In the genomic region with DNA sequence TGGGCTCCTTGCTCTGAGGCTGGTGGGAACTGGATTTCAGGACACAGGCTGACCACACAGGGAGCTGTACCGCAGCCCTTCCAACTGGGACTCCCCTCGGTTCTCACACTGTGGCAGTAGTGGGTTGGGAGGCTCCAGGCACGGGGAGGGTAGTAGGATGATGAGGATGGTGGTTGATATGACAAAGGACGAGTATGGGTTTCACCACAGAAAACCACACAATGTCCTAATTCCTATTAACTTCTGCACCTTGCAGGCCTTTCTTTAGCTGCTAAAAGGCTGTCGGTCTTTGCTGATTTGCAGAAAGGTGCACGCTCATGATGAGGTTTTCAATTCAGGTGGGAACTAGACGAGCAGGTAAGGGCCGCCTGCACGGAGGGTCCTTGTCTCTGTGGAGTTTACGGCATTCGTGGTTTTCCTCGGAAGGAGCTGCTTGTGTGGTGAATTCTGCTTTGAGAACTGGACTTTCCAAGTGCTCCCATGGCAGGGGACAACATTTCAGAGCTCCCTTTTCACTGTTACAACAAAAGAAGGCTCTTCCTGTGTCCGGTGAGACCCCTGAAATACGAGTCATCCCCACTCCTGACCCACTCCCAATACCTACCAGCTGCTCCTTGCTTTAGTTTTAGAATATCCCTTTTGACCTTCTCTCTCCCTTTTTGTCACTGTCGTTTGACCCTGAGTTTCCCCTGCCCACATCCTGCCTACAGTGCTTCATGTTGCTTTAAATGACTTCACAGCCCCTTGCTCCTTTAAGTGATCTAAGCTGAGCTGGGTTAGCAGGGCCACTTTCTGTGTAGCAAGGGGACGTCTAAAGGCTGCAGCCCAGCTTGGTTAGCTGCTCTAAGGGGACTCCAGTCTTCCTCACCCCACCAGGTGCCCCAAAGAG, we compare ENCODE assay signal across 13 cellular contexts.
DNase-seq lines count a peak whose midpoint lies in the region; ATAC-seq and TF ChIP-seq lines count a peak whose summit lies in the region.
"Had no signal": no experiment of that assay in that cellular context is flagged by ENCODE, and none has a peak within 500 bp of the region (broad histone marks: within the 10 kb centered on the region; RNA-seq: fewer than 3 reads in every experiment).

No MANE protein-coding gene starts in this region.

- DNase-seq in DMS79 treated with DMSO at 0.1 percent for 48 hours (lab: John Stamatoyannopoulos, UW) (peak; percentile 40), DMS79 (lab: John Stamatoyannopoulos, UW) (no peak), NOMO-1 treated with DMSO at 0.1 percent for 48 hours (lab: John Stamatoyannopoulos, UW; ENCODE audit: unreplicated experiment) (peak; percentile 34), progenitor cell of endocrine pancreas (ENCODE audit: low spot score, unreplicated experiment) (no peak), NCI-H1048 (lab: John Stamatoyannopoulos, UW) (no peak), A673 (ENCODE audit: low spot score) (no peak)
- DNase-seq: 8988T, brain microvascular endothelial cell, IMR-90, NCI-H510A had no signal

- POLR2A ChIA-PET in A673 (lab: Charles Lee; ENCODE audit: low non-redundant PET) = interaction anchor here (0.6 kb wide), 1 partner anchor 125 kb away, joined by 4 read pairs; a partner anchor contains a TSS

- no peak overlapping the region for H3K4me3 ChIP-seq in A673 (ENCODE audit: low read depth, low read length, poor library complexity, severe bottlenecking)
- H3K4me3 ChIP-seq: gastroesophageal sphincter had no signal

- H3K4me1 Mint-ChIP-seq in activated naive CD8-positive, alpha-beta T cell (ENCODE audit: low read depth) = peaks cover 44% of the 10 kb centered on the region
- H3K4me1 Mint-ChIP-seq in progenitor cell of endocrine pancreas (ENCODE audit: low read depth) = peaks cover 24% of the 10 kb centered on the region

- H3K36me3 Mint-ChIP-seq in activated naive CD8-positive, alpha-beta T cell = no peaks in the 10 kb centered on the region
- no peaks in the 10 kb centered on the region for H3K36me3 Mint-ChIP-seq in progenitor cell of endocrine pancreas (ENCODE audit: insufficient read depth)

- H3K27me3 Mint-ChIP-seq in activated naive CD8-positive, alpha-beta T cell = no peaks in the 10 kb centered on the region
- H3K27me3 Mint-ChIP-seq in progenitor cell of endocrine pancreas = peaks cover 3% of the 10 kb centered on the region

- intact Hi-C loops in A673 (cut with micrococcal nuclease; ENCODE audit: unreplicated experiment) = no loop called here

- H3K4me3 Mint-ChIP-seq in activated naive CD8-positive, alpha-beta T cell = peak overlapping the region; percentile 36
- no peak overlapping the region for H3K4me3 Mint-ChIP-seq in progenitor cell of endocrine pancreas (ENCODE audit: low read depth)

- no peaks in the 10 kb centered on the region for H3K9me3 ChIP-seq in A673 (ENCODE audit: low read depth, low read length, poor library complexity, severe bottlenecking)
- H3K9me3 ChIP-seq: gastroesophageal sphincter had no signal

- H3K36me3 ChIP-seq in A673 (ENCODE audit: insufficient read depth, low read length, poor library complexity, severe bottlenecking) = no peaks in the 10 kb centered on the region
- H3K36me3 ChIP-seq: brain microvascular endothelial cell, gastroesophageal sphincter had no signal

- ATAC-seq in HG03354 (IDR thresholded peaks at IDR 0.05; ENCODE audit: poor library complexity, severe bottlenecking, unreplicated experiment) = no peak
- ATAC-seq: gastroesophageal sphincter had no signal

- no peaks in the 10 kb centered on the region for H3K9me3 Mint-ChIP-seq in activated naive CD8-positive, alpha-beta T cell (ENCODE audit: low read depth)
- no peaks in the 10 kb centered on the region for H3K9me3 Mint-ChIP-seq in progenitor cell of endocrine pancreas (ENCODE audit: low read depth)

- BruUV-seq in A673 (replicated peaks; lab: Mats Ljungman, UMichigan) = no TSS peak

- H3K4me1 ChIP-seq in A673 (ENCODE audit: insufficient read depth, low read length, poor library complexity, severe bottlenecking) = peaks cover 16% of the 10 kb centered on the region

- no peak overlapping the region for H3K27ac ChIP-seq in A673 (ENCODE audit: low read depth, low read length, poor library complexity, severe bottlenecking)
- H3K27ac ChIP-seq: brain microvascular endothelial cell, gastroesophageal sphincter had no signal

- H3K27me3 ChIP-seq in A673 (replicated peaks; ENCODE audit: insufficient read depth, low read depth, low read length, poor library complexity) = no peaks in the 10 kb centered on the region
- H3K27me3 ChIP-seq: brain microvascular endothelial cell, gastroesophageal sphincter had no signal

- CTCF ChIA-PET in A673 (lab: Charles Lee) = no interaction called here

- TF ChIP-seq CTCF in progenitor cell of endocrine pancreas (IDR thresholded peaks at IDR 0.05; ENCODE audit: unreplicated experiment) = no peak
- TF ChIP-seq CTCF in A673 (conservative IDR thresholded peaks at IDR 0.05; ENCODE audit: low read depth, low read length) = no peak

- H3K27ac Mint-ChIP-seq in activated naive CD8-positive, alpha-beta T cell = peak overlapping the region; percentile 74
- H3K27ac Mint-ChIP-seq in progenitor cell of endocrine pancreas = peak overlapping the region; percentile 60

Comparison
In these comparisons a context has a peak if more than half of its experiments do, and no peak if none do; other contexts are left out.
1. DNase-seq: peak in DMS79 treated with DMSO at 0.1 percent for 48 hours (single experiment) and NOMO-1 treated with DMSO at 0.1 percent for 48 hours (single experiment); none in DMS79 (single experiment), progenitor cell of endocrine pancreas (single experiment), NCI-H1048 (single experiment) and A673 (single experiment).